Comparison of ENCODE assay signal across 8 cellular contexts in the genomic region with DNA sequence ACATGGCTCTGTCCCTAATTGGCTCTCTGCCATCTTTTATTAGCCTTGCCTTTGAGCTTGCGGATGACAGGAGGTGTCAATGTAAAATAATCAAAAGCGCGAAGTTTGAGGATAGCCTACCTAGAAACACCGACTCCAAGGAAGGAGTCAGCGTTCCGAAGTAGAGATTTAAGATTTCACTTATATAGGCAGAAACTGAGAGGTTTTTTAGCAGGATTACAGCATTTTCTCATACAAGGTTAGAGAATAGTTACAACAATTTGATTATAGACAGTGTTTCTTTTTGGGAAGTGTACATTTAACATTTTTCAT. TPM values are rescaled to one million over a fixed set of nuclear protein-coding genes. Genes with fewer than 3 reads are reported as not detected.
DNase-seq lines count a peak whose midpoint lies in the region; ATAC-seq, FAIRE-seq and TF ChIP-seq lines count a peak whose summit lies in the region.

No MANE protein-coding gene starts in this region.

- no peaks in the 10 kb centered on the region for H3K9me3 ChIP-seq in keratinocyte (ENCODE audit: control insufficient read depth, low read depth, low read length)
- no peaks in the 10 kb centered on the region for H3K9me3 ChIP-seq in transverse colon
- no peaks in the 10 kb centered on the region for H3K9me3 ChIP-seq in adrenal gland (replicated peaks in 1 of 3)

- dilution Hi-C loops in keratinocyte (cut with MboI; ENCODE audit: extremely low pct_ligation_motif_present, low sequenced_read_pairs): no loop called here

- H3K36me3 ChIP-seq in keratinocyte (ENCODE audit: control insufficient read depth in 2 of 2, extremely low read depth in 1 of 2, insufficient read depth in 2 of 2, low read length in 2 of 2) (peaks cover 0 to 17% of the 10 kb centered on the region in 2 experiments), transverse colon (peaks cover 0 to 7% (median 0%) of the 10 kb centered on the region in 4 donors), adrenal gland (replicated peaks in 1 of 2) (peaks cover 0 to 8% of the 10 kb centered on the region in 2 donors)

- ATAC-seq in GM18502 (IDR thresholded peaks at IDR 0.05; ENCODE audit: poor library complexity, unreplicated experiment) (peak; percentile 26), HG02610 (IDR thresholded peaks at IDR 0.05; ENCODE audit: unreplicated experiment) (peak; percentile 20), WTC11 (no peak)

- H3K4me3 Mint-ChIP-seq in WTC11: peak overlapping the region; percentile 88

- H3K4me3 ChIP-seq in keratinocyte (ENCODE audit: control insufficient read depth in 2 of 3, extremely low read depth in 1 of 3, insufficient read depth in 2 of 3, low read depth in 1 of 3, low read length in 3 of 3): peak overlapping the region; percentile 64 to 82 (median 75)
- peak overlapping the region; percentile 20 to 93 (median 84) for H3K4me3 ChIP-seq in transverse colon
- H3K4me3 ChIP-seq in adrenal gland: peak overlapping the region in 2 of 4 donors; percentile 76 to 87

- intact Hi-C loops in transverse colon (cut with DNase I; ENCODE audit: low total_unique reads): no loop called here
- intact Hi-C loops in adrenal gland (cut with DNase I): no loop called here

- TF ChIP-seq CTCF in WTC11 (IDR thresholded peaks at IDR 0.05) (no peak), keratinocyte (optimal IDR thresholded peaks at IDR 0.05 in 1 of 3, IDR thresholded peaks at IDR 0.05 in 1 of 3, conservative IDR thresholded peaks at IDR 0.05 in 1 of 3; ENCODE audit: extremely low read depth in 1 of 3, insufficient read depth in 2 of 3, low read length in 3 of 3) (no peak), transverse colon (IDR thresholded peaks at IDR 0.05) (no peak), adrenal gland (IDR thresholded peaks at IDR 0.05) (no peak)

- peaks cover 10% of the 10 kb centered on the region for H3K4me1 ChIP-seq in keratinocyte (ENCODE audit: control insufficient read depth, extremely low read depth, insufficient read depth, low read length)
- peaks cover 0 to 21% (median 9%) of the 10 kb centered on the region in 4 donors for H3K4me1 ChIP-seq in transverse colon
- H3K4me1 ChIP-seq in adrenal gland (replicated peaks in 1 of 2): peaks cover 0 to 6% of the 10 kb centered on the region in 2 donors

- CTCF ChIA-PET in WTC11 (lab: Charles Lee): interaction anchor here (1.8 kb wide), 1 partner anchor 78 kb away, joined by 14 read pairs; the partner anchor contains the start of gene CORIN

- FAIRE-seq in keratinocyte (lab: Jason Lieb, UNC): no peak

- peaks cover 16% of the 10 kb centered on the region for H3K9me3 Mint-ChIP-seq in WTC11

- H3K79me2 ChIP-seq in keratinocyte (ENCODE audit: control insufficient read depth, insufficient read depth, low read length): peaks cover 36% of the 10 kb centered on the region

- H3K36me3 Mint-ChIP-seq in WTC11: peaks cover 30% of the 10 kb centered on the region

- peak overlapping the region; percentile 64 for H3K4me2 ChIP-seq in keratinocyte (ENCODE audit: control insufficient read depth, extremely low read depth, insufficient read depth, low read depth, low read length)

- POLR2A ChIA-PET in WTC11 (lab: Charles Lee): interaction anchor here (1.1 kb wide), 1 partner anchor 12 kb away, joined by 3 read pairs; no protein-coding TSS in a partner anchor

- no peaks in the 10 kb centered on the region for H3K9me1 ChIP-seq in keratinocyte (ENCODE audit: control insufficient read depth, extremely low read depth, insufficient read depth, low read length)

- H2AFZ ChIP-seq in keratinocyte (ENCODE audit: control insufficient read depth, low read length): peak overlapping the region; percentile 95

- in situ Hi-C loops in transverse colon (cut with MboI; ENCODE audit: low pct_ligation_motif_present in 1 of 4, low pct_unique_long_range_greater_than_20kb in 1 of 4, low sequenced_read_pairs in 3 of 4): loop anchor here in 2 of 4 donors (25.0 kb wide), 2 partner anchors 428 to 453 kb away; partner anchors contain the start of genes ATP10D (in 1 of the 2) and COMMD8 (in 1 of the 2)

- H4K20me1 ChIP-seq in keratinocyte (ENCODE audit: control insufficient read depth, extremely low read depth, insufficient read depth, low read length): no peaks in the 10 kb centered on the region

- peak overlapping the region; percentile 9 for H3K27ac ChIP-seq in keratinocyte (ENCODE audit: control insufficient read depth, insufficient read depth, low read length)
- peak overlapping the region; percentile 84 to 94 (median 90) for H3K27ac ChIP-seq in transverse colon
- H3K27ac ChIP-seq in adrenal gland: peak overlapping the region in 1 of 5 donors; percentile 80

- peaks cover 3% of the 10 kb centered on the region; the same call in 1 of the 2 replicates for H3K27me3 Mint-ChIP-seq in WTC11 (ENCODE audit: low read depth)

- H3K27ac Mint-ChIP-seq in WTC11: 0 out of 2 replicates have a peak overlapping the region, but pooled peaks have one; percentile 77

- no peak for TF ChIP-seq POLR2A in transverse colon (IDR thresholded peaks at IDR 0.05)
- TF ChIP-seq POLR2A in adrenal gland (IDR thresholded peaks at IDR 0.05): no peak

- H3K9ac ChIP-seq in keratinocyte (ENCODE audit: control insufficient read depth, extremely low read depth, insufficient read depth, low read length): peak overlapping the region; percentile 65

- no peak for DNase-seq in WTC11 (ENCODE audit: low spot score)
- DNase-seq in keratinocyte (ENCODE audit: low read depth, low spot score): no peak
- DNase-seq in transverse colon: no peak
- no peak for DNase-seq in NCI-H1417 treated with DMSO at 0.1 percent for 48 hours (lab: John Stamatoyannopoulos, UW)
- no peak for DNase-seq in adrenal gland
- no peak for DNase-seq in D341Med (ENCODE audit: low spot score)

- no peak for TF ChIP-seq EP300 in transverse colon (IDR thresholded peaks at IDR 0.05; ENCODE audit: low read depth)

- H3K27me3 ChIP-seq in keratinocyte (ENCODE audit: control insufficient read depth, extremely low read depth, insufficient read depth, low read length): no peaks in the 10 kb centered on the region
- no peaks in the 10 kb centered on the region for H3K27me3 ChIP-seq in transverse colon
- H3K27me3 ChIP-seq in adrenal gland: no peaks in the 10 kb centered on the region

- WGBS in transverse colon (ENCODE audit: low coverage in 1 of 2), 2 donors: 0 to 2% methylated on average over 6 of the region's 6 CpGs
- WGBS in adrenal gland, 4 donors: 0 to 3% (median 1%) methylated on average over 6 of the region's 6 CpGs

- peaks cover 23% of the 10 kb centered on the region for H3K4me1 Mint-ChIP-seq in WTC11

TF ChIP-seq in WTC11, 78 proteins besides CTCF, POLR2A, EP300 and RAD21:
- TF ChIP-seq GABPB1 (CRISPR knock-in tag; IDR thresholded peaks at IDR 0.05): 0 out of 2 replicates have a peak, but pooled peaks have one; percentile 37
- TF ChIP-seq GTF2I (CRISPR knock-in tag; conservative IDR thresholded peaks at IDR 0.05): no peak

RNA-seq across cellular contexts. Expression of gene NFXL1, which starts 0.5 kb away (rescaled TPM):
- total RNA-seq in WTC11 (2021) (30.1 to 32.8 TPM (median 30.2 TPM) in 3 replicates), transverse colon (10 to 100 TPM in 2 of 4 donors, 1 to 10 TPM in 2; 2.0 to 22.4 (median 9.3) TPM), adrenal gland (10 to 100 TPM in 2 of 8 donors, 1 to 10 TPM in 6; 6.1 to 15.4 (median 8.4) TPM)
- polyA plus RNA-seq in keratinocyte (12.3 to 16.5 TPM (median 12.5 TPM) in 3 replicates), adrenal gland (10 to 100 TPM in 1 of 3 donors, 1 to 10 TPM in 2; 5.1 to 13.8 (median 5.9) TPM)
- 45.0 TPM for polyA plus RNA-seq in keratinocyte (2011; ENCODE audit: low read depth)
- polyA plus RNA-seq in keratinocyte (2011; cell fraction: cytosol; rRNA removed): 6.4 and 12.3 TPM in 2 replicates
- 28.2 and 33.7 TPM in 2 replicates for polyA plus RNA-seq in keratinocyte (2011; cell fraction: nucleus; rRNA removed)
- polyA plus RNA-seq in keratinocyte (2012; ENCODE audit: low replicate concordance): 7.2 and 7.8 TPM in 2 replicates
- polyA minus RNA-seq in keratinocyte: 5.7 to 48.2 TPM (median 30.6 TPM) in 3 replicates
- 12.5 TPM for polyA minus RNA-seq in keratinocyte (2011; cell fraction: cytosol; rRNA and poly(A)+ RNA removed)
- polyA minus RNA-seq in keratinocyte (2011; cell fraction: nucleus; rRNA and poly(A)+ RNA removed): 25.5 and 51.8 TPM in 2 replicates
